ENCODE assay signal across 8 cellular contexts in genomic region chr1:197356723-197357533, GRCh38.
DNase-seq lines count a peak whose midpoint lies in the region; ATAC-seq and TF ChIP-seq lines count a peak whose summit lies in the region.

No MANE protein-coding gene starts in this region.

- H3K9ac ChIP-seq in fibroblast of lung (ENCODE audit: insufficient read depth, low read length) = no peak overlapping the region

- TF ChIP-seq POLR2A in NB4 (IDR thresholded peaks at IDR 0.05; ENCODE audit: extremely low read depth, insufficient read length) = no peak

- no peaks in the 10 kb centered on the region for H3K36me3 Mint-ChIP-seq in neural crest cell (ENCODE audit: low read depth)

- no peak overlapping the region for H2AFZ ChIP-seq in fibroblast of lung (ENCODE audit: low read length)

- no peak for DNase-seq in Right ventricle myocardium inferior (ENCODE audit: missing footprints)
- DNase-seq in cardiac septum (ENCODE audit: low spot score) = no peak
- DNase-seq in HCEC 1CT = peak; percentile 58
- peak; percentile 62 for DNase-seq in NB4 (ENCODE audit: low read depth)
- DNase-seq in SW480 (ENCODE audit: low spot score) = peak; percentile 50
- peak; percentile 45 to 69 for DNase-seq in fibroblast of lung (ENCODE audit: low read depth in 2 of 2)
- DNase-seq in neural crest cell (ENCODE audit: low read depth, low spot score) = peak; percentile 18
- DNase-seq in activated CD8-positive, alpha-beta memory T cell treated with anti-CD3 and anti-CD28 coated beads, Interleukin-2, amount 50 U/mL, for 48 hours = no peak

- no peaks in the 10 kb centered on the region for H3K79me2 ChIP-seq in fibroblast of lung (ENCODE audit: control insufficient read depth, insufficient read depth, low read length)

- no peak overlapping the region for H3K4me3 Mint-ChIP-seq in neural crest cell

- H3K4me2 ChIP-seq in fibroblast of lung (ENCODE audit: extremely low read depth, insufficient read depth, low read length) = no peak overlapping the region

- TF ChIP-seq CTCF in NB4 (IDR thresholded peaks at IDR 0.05; ENCODE audit: low read depth, low read length) = peak; percentile 50
- peak; percentile 64 to 79 for TF ChIP-seq CTCF in fibroblast of lung (conservative IDR thresholded peaks at IDR 0.05 in 1 of 2, IDR thresholded peaks at IDR 0.05 in 1 of 2; ENCODE audit: low read depth in 1 of 2, low read length in 2 of 2)
- peak; percentile 80 for TF ChIP-seq CTCF in neural crest cell (conservative IDR thresholded peaks at IDR 0.05)

- no peaks in the 10 kb centered on the region for H3K36me3 ChIP-seq in fibroblast of lung (ENCODE audit: control insufficient read depth, insufficient read depth, low read length)

- intact Hi-C loops in Right ventricle myocardium inferior (cut with DNase I) (loop anchor here (2.0 to 5.0 kb wide), 3 partner anchors 32 to 175 kb away; no protein-coding TSS in a partner anchor), cardiac septum (cut with DNase I) (loop anchor here (5.0 kb wide), 1 partner anchor 175 kb away; no protein-coding TSS in a partner anchor)

- H3K9me3 ChIP-seq in fibroblast of lung (ENCODE audit: control insufficient read depth, insufficient read depth, low read depth, low read length) = no peaks in the 10 kb centered on the region

- no peak overlapping the region for H3K27ac Mint-ChIP-seq in neural crest cell (ENCODE audit: unreplicated experiment)

- H3K27me3 ChIP-seq in fibroblast of lung (ENCODE audit: control insufficient read depth, insufficient read depth, low read length) = no peaks in the 10 kb centered on the region

- no peak overlapping the region for H3K4me3 ChIP-seq in NB4 (ENCODE audit: low read depth, low read length)
- H3K4me3 ChIP-seq in fibroblast of lung (replicated peaks in 1 of 4; ENCODE audit: control extremely low read depth in 1 of 4, insufficient read depth in 1 of 4, low read depth in 3 of 4, low read length in 4 of 4) = no peak overlapping the region

- no peak overlapping the region for H3K27ac ChIP-seq in fibroblast of lung (ENCODE audit: insufficient read depth, low read length)

- no peaks in the 10 kb centered on the region for H3K27me3 Mint-ChIP-seq in neural crest cell (ENCODE audit: low read depth)

- ATAC-seq in Right ventricle myocardium inferior = peak; percentile 48

- peaks cover 6% of the 10 kb centered on the region for H3K4me1 Mint-ChIP-seq in neural crest cell

- H3K9me3 Mint-ChIP-seq in neural crest cell = no peaks in the 10 kb centered on the region

- no peaks in the 10 kb centered on the region for H4K20me1 ChIP-seq in fibroblast of lung (ENCODE audit: control insufficient read depth, extremely low read depth, insufficient read depth, low read length)

- no peaks in the 10 kb centered on the region for H3K4me1 ChIP-seq in fibroblast of lung (ENCODE audit: control insufficient read depth, extremely low read depth, insufficient read depth, low read length)

Comparison
In these comparisons a context has a peak if more than half of its experiments do, and no peak if none do; other contexts are left out.
1. DNase-seq: peak in HCEC 1CT (single experiment), NB4 (single experiment), SW480 (single experiment), fibroblast of lung (2 of 2) and neural crest cell (single experiment); none in Right ventricle myocardium inferior (single experiment), cardiac septum (single experiment) and activated CD8-positive, alpha-beta memory T cell treated with anti-CD3 and anti-CD28 coated beads, Interleukin-2, amount 50 U/mL, for 48 hours (single experiment).
2. Peak in every context shown above with its lines, with median percentiles within 50 percentile points of each other: CTCF ChIP-seq.